ENCODE assay signal across 8 cellular contexts in genomic region chr14:21024668-21025373, GRCh38. TPM values are rescaled to one million over a fixed set of nuclear protein-coding genes. Genes with fewer than 3 reads are reported as not detected.
DNase-seq lines count a peak whose midpoint lies in the region; ATAC-seq and TF ChIP-seq lines count a peak whose summit lies in the region.

TSS of gene NDRG2 (minus strand) at chr14:21025061. CDS start at chr14:21023315, 1,746 bp downstream.

- in situ Hi-C loops in T47D (cut with HindIII; ENCODE audit: low pct_unique_long_range_greater_than_20kb, low sequenced_read_pairs), result no loop called here

- CTCF ChIA-PET in activated B cell treated with CpG ODN at 0.5 μM for 24 hours (lab: Charles Lee), result interaction anchor here (2.6 kb wide), 1 partner anchor 10 kb away, joined by 12 read pairs; no protein-coding TSS in a partner anchor

- H3K27me3 Mint-ChIP-seq in activated B cell treated with CpG ODN at 0.5 μM for 24 hours, result peaks cover 25% of the 10 kb centered on the region

- peak within 1 kb of the TSS; percentile 84 for H3K4me3 ChIP-seq in LNCaP clone FGC (ENCODE audit: low read depth, low read length)

- intact Hi-C loops in activated B cell treated with CpG ODN at 0.5 μM for 24 hours (cut with micrococcal nuclease), result loop anchor here (1.0 to 2.0 kb wide), 3 partner anchors 11 to 78 kb away; partner anchors contain the start of gene ARHGEF40

- peak within 1 kb of the TSS; percentile 88 for H3K4me3 Mint-ChIP-seq in activated B cell treated with CpG ODN at 0.5 μM for 24 hours

- ATAC-seq in activated B cell treated with CpG ODN at 0.5 μM for 24 hours (ENCODE audit: low read depth), result peak; percentile 92
- ATAC-seq in GM21423 (IDR thresholded peaks at IDR 0.05; ENCODE audit: unreplicated experiment), result no peak

- TF ChIP-seq CTCF in LNCaP clone FGC (IDR thresholded peaks at IDR 0.05; ENCODE audit: control insufficient read depth, extremely low read depth, insufficient read depth), result no peak
- TF ChIP-seq CTCF in activated B cell treated with CpG ODN at 0.5 μM for 24 hours (IDR thresholded peaks at IDR 0.05), result no peak

- DNase-seq in DMS53 treated with DMSO at 0.1 percent for 48 hours (lab: John Stamatoyannopoulos, UW; ENCODE audit: unreplicated experiment) (peak; percentile 10), LNCaP clone FGC (ENCODE audit: low read depth) (no peak), activated B cell treated with CpG ODN at 0.5 μM for 24 hours (peak; percentile 64), T47D (ENCODE audit: low read depth in 1 of 2, low spot score in 1 of 2) (peak; percentile 71 to 84), iris pigment epithelial cell (ENCODE audit: low read depth) (peak; percentile 12), MV-4-11 (lab: John Stamatoyannopoulos, UW) (no peak)
- peak; percentile 29 to 55 for DNase-seq in stimulated activated CD4-positive, alpha-beta T cell treated with anti-CD3 and anti-CD28 coated beads, Interleukin-12 subunit alpha, Interleukin-12 subunit beta, amount 100 ng/mL, for 24 hours (ENCODE audit: low read depth in 2 of 2)

- peak within 1 kb of the TSS; percentile 8 for H3K27ac Mint-ChIP-seq in activated B cell treated with CpG ODN at 0.5 μM for 24 hours

- no peaks in the 10 kb centered on the region for H3K9me3 Mint-ChIP-seq in activated B cell treated with CpG ODN at 0.5 μM for 24 hours

- H3K4me1 Mint-ChIP-seq in activated B cell treated with CpG ODN at 0.5 μM for 24 hours, result peaks cover 18% of the 10 kb centered on the region

- POLR2A ChIA-PET in activated B cell treated with CpG ODN at 0.5 μM for 24 hours (lab: Charles Lee), result interaction anchor here (0.7 kb wide), 1 partner anchor 79 kb away, joined by 3 read pairs; no protein-coding TSS in a partner anchor

- H3K36me3 Mint-ChIP-seq in activated B cell treated with CpG ODN at 0.5 μM for 24 hours (ENCODE audit: low read depth), result peaks cover 2% of the 10 kb centered on the region

RNA-seq across cellular contexts. Expression of gene NDRG2, which starts in this region (rescaled TPM):
- total RNA-seq in activated B cell treated with CpG ODN at 0.5 μM for 24 hours, result 2.1 and 3.9 TPM in 2 replicates

Comparison
In these comparisons a context has a peak if more than half of its experiments do, and no peak if none do; other contexts are left out.
1. DNase-seq: peak in DMS53 treated with DMSO at 0.1 percent for 48 hours (single experiment), activated B cell treated with CpG ODN at 0.5 μM for 24 hours (single experiment), T47D (2 of 2), iris pigment epithelial cell (single experiment) and stimulated activated CD4-positive, alpha-beta T cell treated with anti-CD3 and anti-CD28 coated beads, Interleukin-12 subunit alpha, Interleukin-12 subunit beta, amount 100 ng/mL, for 24 hours (2 of 2); none in LNCaP clone FGC (single experiment) and MV-4-11 (single experiment).